Comparison of ENCODE assay signal across 1 cellular context in genomic region chr1:115478933-115479551, GRCh38.
TF ChIP-seq lines count a peak whose summit lies in the region.

No MANE protein-coding gene starts in this region.

TF ChIP-seq in SK-N-SH treated with all-trans-retinoic acid at 6 μM for 48 hours, 23 proteins besides CTCF, POLR2A, EP300 and RAD21 (continued from another document):
- no peak for TF ChIP-seq CSRNP3 (CRISPR knock-in tag; IDR thresholded peaks at IDR 0.05)
